25 cellular contexts compared by ENCODE assay signal in genomic region chr2:228628682-228629081, GRCh38.
"Had no signal": no experiment of that assay in that cellular context is flagged by ENCODE, and none has a peak within 500 bp of the region (broad histone marks: within the 10 kb centered on the region; RNA-seq: fewer than 3 reads in every experiment).

No MANE protein-coding gene starts in this region.

- H3K36me3 ChIP-seq: brain microvascular endothelial cell, cardiac muscle cell had no signal

- H3K4me3 ChIP-seq: cardiac muscle cell, coronary artery had no signal

- H3K27ac Mint-ChIP-seq: activated CD4-positive, alpha-beta T cell treated with anti-CD3 and anti-CD28 coated beads for 36 hours; activated CD8-positive, alpha-beta T cell treated with anti-CD3 and anti-CD28 coated beads for 36 hours; activated naive CD4-positive, alpha-beta T cell treated with anti-CD3 and anti-CD28 coated beads, Interleukin-2, amount 50 U/mL, for 24 hours; activated naive CD8-positive, alpha-beta T cell treated with anti-CD3 and anti-CD28 coated beads, Interleukin-2, amount 50 U/mL, for 24 hours; activated T-helper 1 cell treated with anti-CD3 and anti-CD28 coated beads, Interleukin-12 subunit alpha, Interleukin-12 subunit beta, Interleukin-2, Interleukin-4 antibody, amounts not matched to agents 30 ng/mL and 10 ng/mL and 1 ng/mL, durations not matched to agents 14 hours and 24 hours and 36 hours had no signal

- H3K36me3 Mint-ChIP-seq: activated naive CD4-positive, alpha-beta T cell treated with anti-CD3 and anti-CD28 coated beads, Interleukin-2, amount 50 U/mL, for 24 hours had no signal

- H3K27ac ChIP-seq: brain microvascular endothelial cell, cardiac muscle cell, coronary artery, VCaP had no signal

- H3K27me3 Mint-ChIP-seq: activated CD4-positive, alpha-beta T cell treated with anti-CD3 and anti-CD28 coated beads for 36 hours; activated CD8-positive, alpha-beta T cell treated with anti-CD3 and anti-CD28 coated beads for 36 hours; activated naive CD4-positive, alpha-beta T cell treated with anti-CD3 and anti-CD28 coated beads, Interleukin-2, amount 50 U/mL, for 24 hours; activated naive CD8-positive, alpha-beta T cell treated with anti-CD3 and anti-CD28 coated beads, Interleukin-2, amount 50 U/mL, for 24 hours had no signal

- H3K9me3 Mint-ChIP-seq: activated T-helper 1 cell treated with anti-CD3 and anti-CD28 coated beads, Interleukin-12 subunit alpha, Interleukin-12 subunit beta, Interleukin-2, Interleukin-4 antibody, amounts not matched to agents 30 ng/mL and 10 ng/mL and 1 ng/mL, durations not matched to agents 14 hours and 24 hours and 36 hours had no signal

- H3K4me3 Mint-ChIP-seq: activated CD4-positive, alpha-beta T cell treated with anti-CD3 and anti-CD28 coated beads for 36 hours; activated CD8-positive, alpha-beta T cell treated with anti-CD3 and anti-CD28 coated beads for 36 hours; activated naive CD4-positive, alpha-beta T cell treated with anti-CD3 and anti-CD28 coated beads, Interleukin-2, amount 50 U/mL, for 24 hours; activated naive CD8-positive, alpha-beta T cell treated with anti-CD3 and anti-CD28 coated beads, Interleukin-2, amount 50 U/mL, for 24 hours; activated T-helper 1 cell treated with anti-CD3 and anti-CD28 coated beads, Interleukin-12 subunit alpha, Interleukin-12 subunit beta, Interleukin-2, Interleukin-4 antibody, amounts not matched to agents 30 ng/mL and 10 ng/mL and 1 ng/mL, durations not matched to agents 14 hours and 24 hours and 36 hours had no signal

- ATAC-seq: activated CD4-positive, alpha-beta T cell treated with anti-CD3 and anti-CD28 coated beads for 36 hours; activated CD8-positive, alpha-beta T cell treated with anti-CD3 and anti-CD28 coated beads for 36 hours; activated naive CD8-positive, alpha-beta T cell treated with anti-CD3 and anti-CD28 coated beads, Interleukin-2, amount 50 U/mL, for 24 hours had no signal

- H3K4me1 Mint-ChIP-seq: activated CD4-positive, alpha-beta T cell treated with anti-CD3 and anti-CD28 coated beads for 36 hours; activated naive CD4-positive, alpha-beta T cell treated with anti-CD3 and anti-CD28 coated beads, Interleukin-2, amount 50 U/mL, for 24 hours; activated naive CD8-positive, alpha-beta T cell treated with anti-CD3 and anti-CD28 coated beads, Interleukin-2, amount 50 U/mL, for 24 hours had no signal

- DNase-seq: activated CD4-positive, alpha-beta T cell treated with anti-CD3 and anti-CD28 coated beads for 36 hours; activated CD4-positive, alpha-beta T cell treated with anti-CD3 and anti-CD28 coated beads, Interleukin-2, amount 50 U/mL, for 1 hour; activated CD8-positive, alpha-beta memory T cell treated with anti-CD3 and anti-CD28 coated beads, Interleukin-2, amount 50 U/mL, for 4 hours; activated CD8-positive, alpha-beta T cell treated with anti-CD3 and anti-CD28 coated beads for 36 hours; activated effector memory CD4-positive, alpha-beta T cell treated with Interleukin-2 at 50 U/mL for 16 hours; activated naive CD4-positive, alpha-beta T cell; activated naive CD8-positive, alpha-beta T cell treated with anti-CD3 and anti-CD28 coated beads, Interleukin-2, amount 50 U/mL, for 24 hours; brain microvascular endothelial cell; cerebellar nuclear complex; MM.1S; NCI-H1105; NCI-H1436; NCI-H1694 treated with DMSO at 0.1 percent for 48 hours; NCI-H2029 treated with DMSO at 0.1 percent for 48 hours; NCI-H345; NCI-H510A; NCI-H526 treated with DMSO at 0.1 percent for 48 hours; NCI-H82; SIG-M5; T-helper 1 cell had no signal

- H3K27me3 ChIP-seq: brain microvascular endothelial cell, cardiac muscle cell had no signal
